ENCODE assay signal across 6 cellular contexts in genomic region chr17:69918164-69918563, GRCh38.
"Had no signal": no experiment of that assay in that cellular context is flagged by ENCODE, and none has a peak within 500 bp of the region (broad histone marks: within the 10 kb centered on the region; RNA-seq: fewer than 3 reads in every experiment).

No MANE protein-coding gene starts in this region.

- FAIRE-seq: HTR-8/SVneo had no signal

- H3K4me2 ChIP-seq: KMS-11 had no signal

- H3K27ac ChIP-seq: HL-60, KMS-11 had no signal

- DNase-seq: IMR-90, KBM-7, KG1 had no signal

- H3K9ac ChIP-seq: KMS-11 had no signal
